1 cellular context compared by ENCODE assay signal in the genomic region with DNA sequence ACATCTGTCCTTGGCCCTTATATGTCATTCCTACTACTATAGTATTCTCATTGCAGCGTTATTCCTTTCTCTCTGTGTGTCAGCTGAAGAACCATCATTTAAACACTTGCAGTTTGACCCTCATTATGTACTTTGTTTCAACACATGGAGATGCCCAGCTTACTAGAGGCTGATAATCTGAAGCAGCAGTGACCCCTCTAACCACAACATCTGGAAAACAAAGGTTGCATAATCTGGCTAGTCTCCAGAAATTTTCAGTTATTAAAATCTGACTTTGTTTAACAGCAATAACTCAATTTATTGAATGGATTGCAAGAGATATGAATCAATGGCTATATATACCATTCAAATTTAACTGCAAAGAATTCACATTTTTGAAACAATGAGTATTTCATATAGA.
TF ChIP-seq lines count a peak whose summit lies in the region.

No MANE protein-coding gene starts in this region.

TF ChIP-seq in endothelial cell of umbilical vein, 7 proteins besides CTCF, POLR2A, EP300 and RAD21 (continued from another document):
- TF ChIP-seq, protein P1, sequence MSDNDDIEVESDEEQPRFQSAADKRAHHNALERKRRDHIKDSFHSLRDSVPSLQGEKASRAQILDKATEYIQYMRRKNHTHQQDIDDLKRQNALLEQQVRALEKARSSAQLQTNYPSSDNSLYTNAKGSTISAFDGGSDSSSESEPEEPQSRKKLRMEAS (IDR thresholded peaks at IDR 0.05; ENCODE audit: insufficient read depth, insufficient read length), result no peak
- TF ChIP-seq POLR2AphosphoS5 (IDR thresholded peaks at IDR 0.05; ENCODE audit: insufficient read depth, low read depth, low read length) (no peak), MYC (IDR thresholded peaks at IDR 0.05; ENCODE audit: low read depth, low read length) (no peak)
